Comparison of ENCODE assay signal across 6 cellular contexts in genomic region chr10:91385686-91386085, GRCh38.
"Had no signal": no experiment of that assay in that cellular context is flagged by ENCODE, and none has a peak within 500 bp of the region (broad histone marks: within the 10 kb centered on the region; RNA-seq: fewer than 3 reads in every experiment).

No MANE protein-coding gene starts in this region.

- H3K9ac ChIP-seq: KMS-11 had no signal

- FAIRE-seq: HTR-8/SVneo had no signal

- H3K4me2 ChIP-seq: KMS-11 had no signal

- H3K27ac ChIP-seq: HL-60, KMS-11 had no signal

- DNase-seq: IMR-90, KBM-7, KG1 had no signal
